Comparison of ENCODE assay signal across 38 cellular contexts in genomic region chr12:90368081-90368480, GRCh38.
"Had no signal": no experiment of that assay in that cellular context is flagged by ENCODE, and none has a peak within 500 bp of the region (broad histone marks: within the 10 kb centered on the region; RNA-seq: fewer than 3 reads in every experiment).

No MANE protein-coding gene starts in this region.

- DNase-seq: activated B cell treated with CpG ODN at 0.5 μM for 24 hours; activated CD4-positive, alpha-beta memory T cell treated with anti-CD3 and anti-CD28 coated beads for 36 hours; activated CD4-positive, alpha-beta T cell treated with anti-CD3 and anti-CD28 coated beads for 4 hours; activated CD4-positive, alpha-beta T cell treated with anti-CD3 and anti-CD28 coated beads, Interleukin-2, amount 50 U/mL, for 1 hour; activated CD4-positive, CD25-positive, alpha-beta regulatory T cell treated with anti-CD3 and anti-CD28 coated beads, Interleukin-2, amount 50 U/mL, for 72 hours; activated CD8-positive, alpha-beta memory T cell treated with anti-CD3 and anti-CD28 coated beads, Interleukin-2, amount 50 U/mL, for 4 hours; activated gamma-delta T cell treated with Interleukin-2 at 50 U/mL for 16 hours; activated naive CD4-positive, alpha-beta T cell treated with anti-CD3 and anti-CD28 coated beads, Interleukin-2, amount 10 ng/mL, durations not matched to agents 7 days and 5 days; activated naive CD8-positive, alpha-beta T cell treated with anti-CD3 and anti-CD28 coated beads, Interleukin-2, amount 50 U/mL, for 24 hours; activated T-cell treated with anti-CD3 and anti-CD28 coated beads for 4 hours; activated T-cell treated with anti-CD3 and anti-CD28 coated beads, Interleukin-2, amount 50 U/mL, for 4 hours; amniotic stem cell; aorta; brain microvascular endothelial cell; Kasumi-1; KG1; MM.1S; MV-4-11; NCI-H1092; NCI-H1417; NCI-H146; NCI-H187; NCI-H2029 treated with DMSO at 0.1 percent for 48 hours; NCI-H2171 treated with DMSO at 0.1 percent for 48 hours; NCI-H2227 treated with DMSO at 0.1 percent for 48 hours; NCI-H446; NCI-H524; NK-92 treated with Interleukin-12 subunit alpha and Interleukin-12 subunit beta, amount 100 ng/mL, for 24 hours; PC-3; SIG-M5; SW 1271; T-helper 1 cell; T-helper 2 cell; T-helper 9 cell had no signal

- H3K27ac ChIP-seq: brain microvascular endothelial cell, cardiac muscle cell, RWPE1, VCaP had no signal

- ATAC-seq: activated naive CD8-positive, alpha-beta T cell treated with anti-CD3 and anti-CD28 coated beads, Interleukin-2, amount 50 U/mL, for 24 hours; activated T-cell treated with anti-CD3 and anti-CD28 coated beads, Interleukin-2, amount 50 U/mL, for 4 hours; PC-3; Right ventricle myocardium inferior had no signal

- H3K4me3 ChIP-seq: cardiac muscle cell had no signal

- H3K27me3 ChIP-seq: brain microvascular endothelial cell, cardiac muscle cell had no signal

- H3K36me3 ChIP-seq: brain microvascular endothelial cell, cardiac muscle cell had no signal
